Comparison of ENCODE assay signal across 1 cellular context in the genomic region with DNA sequence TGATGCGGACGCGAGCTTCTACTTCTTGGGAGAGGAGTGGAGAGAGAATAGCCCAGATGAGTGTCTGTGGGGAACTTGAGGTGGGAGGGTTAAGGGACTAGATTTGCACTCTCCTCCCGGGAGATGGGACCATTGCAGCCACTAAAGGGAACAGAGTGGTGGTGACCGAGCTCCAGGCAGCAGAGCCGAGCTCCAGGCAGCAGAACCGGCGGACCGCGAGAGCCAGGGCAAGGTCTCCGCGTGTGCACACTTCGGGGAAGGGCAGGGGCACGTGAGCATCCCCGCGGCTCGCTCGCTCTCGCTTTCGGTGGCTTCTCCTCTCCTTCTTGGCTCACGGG.
A peak's percentile ranks its signal among the peaks of the same experiment; 100 is the strongest.
TF ChIP-seq lines count a peak whose summit lies in the region.

No MANE protein-coding gene starts in this region.

TF ChIP-seq in H1, 55 proteins besides CTCF, POLR2A, EP300 and RAD21:
- TF ChIP-seq SP4 (IDR thresholded peaks at IDR 0.05; ENCODE audit: low read length) (0 out of 2 replicates have a peak, but pooled peaks have one; percentile 17), FOSL1 (IDR thresholded peaks at IDR 0.05; ENCODE audit: insufficient read depth, low read depth, low read length) (no peak), SUZ12 (IDR thresholded peaks at IDR 0.05; ENCODE audit: low read length) (peak; percentile 36; the same call in 1 of the 2 replicates), KDM1A (IDR thresholded peaks at IDR 0.05; ENCODE audit: borderline replicate concordance, low read length) (no peak), TBP (IDR thresholded peaks at IDR 0.05; ENCODE audit: low read depth, low read length) (0 out of 2 replicates have a peak, but pooled peaks have one; percentile 15), GABPA (IDR thresholded peaks at IDR 0.05; ENCODE audit: borderline replicate concordance, insufficient read depth, low read length) (peak; percentile 38; the same call in 1 of the 2 replicates)
- TF ChIP-seq, protein P1, sequence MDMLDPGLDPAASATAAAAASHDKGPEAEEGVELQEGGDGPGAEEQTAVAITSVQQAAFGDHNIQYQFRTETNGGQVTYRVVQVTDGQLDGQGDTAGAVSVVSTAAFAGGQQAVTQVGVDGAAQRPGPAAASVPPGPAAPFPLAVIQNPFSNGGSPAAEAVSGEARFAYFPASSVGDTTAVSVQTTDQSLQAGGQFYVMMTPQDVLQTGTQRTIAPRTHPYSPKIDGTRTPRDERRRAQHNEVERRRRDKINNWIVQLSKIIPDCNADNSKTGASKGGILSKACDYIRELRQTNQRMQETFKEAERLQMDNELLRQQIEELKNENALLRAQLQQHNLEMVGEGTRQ (IDR thresholded peaks at IDR 0.05; ENCODE audit: low read length), result peak; percentile 14; the same call in 1 of the 2 replicates
- TF ChIP-seq, protein P2, sequence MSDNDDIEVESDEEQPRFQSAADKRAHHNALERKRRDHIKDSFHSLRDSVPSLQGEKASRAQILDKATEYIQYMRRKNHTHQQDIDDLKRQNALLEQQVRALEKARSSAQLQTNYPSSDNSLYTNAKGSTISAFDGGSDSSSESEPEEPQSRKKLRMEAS (IDR thresholded peaks at IDR 0.05), result peak; percentile 64
